ENCODE assay signal across 27 cellular contexts in the genomic region with DNA sequence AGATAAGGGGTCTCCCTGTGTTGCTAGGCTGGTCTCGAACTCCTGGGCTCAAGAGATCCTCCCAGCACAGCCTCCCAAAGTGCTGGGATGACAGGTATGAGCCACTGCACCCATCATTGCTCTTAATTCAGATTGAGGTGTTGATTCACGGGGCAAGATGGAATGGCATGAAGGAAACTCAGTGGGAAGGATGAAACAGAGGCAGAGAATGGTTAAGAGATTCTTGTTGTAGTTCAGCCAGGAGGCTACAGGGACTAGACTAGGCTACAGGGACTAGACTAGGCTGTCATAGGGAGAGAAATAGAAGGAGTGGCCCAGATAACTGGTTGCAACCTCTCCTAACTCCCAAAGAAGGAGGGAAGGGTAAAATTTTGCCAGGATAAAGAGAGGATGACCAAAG. TPM values are rescaled to one million over a fixed set of nuclear protein-coding genes. Genes with fewer than 3 reads are reported as not detected.
DNase-seq lines count a peak whose midpoint lies in the region; ATAC-seq and TF ChIP-seq lines count a peak whose summit lies in the region.
"Had no signal": no experiment of that assay in that cellular context is flagged by ENCODE, and none has a peak within 500 bp of the region (broad histone marks: within the 10 kb centered on the region; RNA-seq: fewer than 3 reads in every experiment).

No MANE protein-coding gene starts in this region.

- H3K36me3 ChIP-seq in mammary epithelial cell (ENCODE audit: insufficient read depth, low read length) = no peaks in the 10 kb centered on the region
- no peaks in the 10 kb centered on the region for H3K36me3 ChIP-seq in breast epithelium
- H3K36me3 ChIP-seq in esophagus muscularis mucosa = no peaks in the 10 kb centered on the region
- H3K36me3 ChIP-seq: BLaER1 treated with 17β-estradiol and CSF1 and Interleukin-3, amounts not matched to agents 10 nM and 100 nM; SJSA1 had no signal

- H3K4me1 Mint-ChIP-seq in activated T-helper 17 cell treated with anti-CD3 and anti-CD28 coated beads, Interleukin-2, amount 50 U/mL, for 72 hours = peaks cover 30% of the 10 kb centered on the region
- H3K4me1 Mint-ChIP-seq: IgD-negative memory B cell had no signal

- 100% methylated on average over 1 of the region's 2 CpGs for WGBS in mammary epithelial cell (ENCODE audit: low coverage, missing lambda C conversion rate)
- WGBS in esophagus muscularis mucosa = 91% methylated on average over 2 of the region's 2 CpGs

- no peak for DNase-seq in mammary epithelial cell
- DNase-seq in breast epithelium (ENCODE audit: low spot score in 2 of 2) = no peak
- peak; percentile 42 for DNase-seq in esophagus muscularis mucosa (ENCODE audit: extremely low spot score)
- no peak for DNase-seq in AG08396 (ENCODE audit: low spot score)
- DNase-seq: AML-193; CD4-positive, alpha-beta T cell; DMS53; H9; NCI-H1048; NCI-H1417; NCI-H1694; NCI-H2029 treated with DMSO at 0.1 percent for 48 hours; NCI-H446 treated with DMSO at 0.1 percent for 48 hours; NCI-H526; NCI-H82; PC-9; Right ventricle myocardium superior had no signal

- BruUV-seq in mammary epithelial cell (replicated peaks; lab: Mats Ljungman, UMichigan) = no TSS peak

- CTCF ChIA-PET in mammary epithelial cell (lab: Charles Lee; ENCODE audit: low non-redundant PET) = no interaction called here

- H3K9me3 Mint-ChIP-seq in activated T-helper 17 cell treated with anti-CD3 and anti-CD28 coated beads, Interleukin-2, amount 50 U/mL, for 72 hours = peaks cover 3% of the 10 kb centered on the region
- H3K9me3 Mint-ChIP-seq: CD4-positive, alpha-beta T cell; GM23338; H9; IgD-negative memory B cell had no signal

- no peaks in the 10 kb centered on the region for H3K79me2 ChIP-seq in mammary epithelial cell (ENCODE audit: insufficient read depth, low read length)

- H3K27ac Mint-ChIP-seq in activated T-helper 17 cell treated with anti-CD3 and anti-CD28 coated beads, Interleukin-2, amount 50 U/mL, for 72 hours = peak overlapping the region; percentile 98
- H3K27ac Mint-ChIP-seq: CD4-positive, alpha-beta T cell; GM23338; H9; IgD-negative memory B cell had no signal

- H3K4me1 ChIP-seq in mammary epithelial cell (ENCODE audit: insufficient read depth, low read length) (peaks cover 46% of the 10 kb centered on the region), breast epithelium (no peaks in the 10 kb centered on the region), esophagus muscularis mucosa (peaks cover 0 to 3% (median 0%) of the 10 kb centered on the region in 4 donors)
- H3K4me1 ChIP-seq: BLaER1 treated with 17β-estradiol and CSF1 and Interleukin-3, amounts not matched to agents 10 nM and 100 nM had no signal

- H2AFZ ChIP-seq in mammary epithelial cell (ENCODE audit: low read depth, low read length) = peak overlapping the region; percentile 25
- H2AFZ ChIP-seq: GM23338, PC-9 had no signal

- H3K36me3 Mint-ChIP-seq in activated T-helper 17 cell treated with anti-CD3 and anti-CD28 coated beads, Interleukin-2, amount 50 U/mL, for 72 hours (ENCODE audit: low read depth) = peaks cover 6% of the 10 kb centered on the region
- H3K36me3 Mint-ChIP-seq: IgD-negative memory B cell had no signal

- no peak overlapping the region for H3K4me3 ChIP-seq in mammary epithelial cell (replicated peaks in 1 of 3; ENCODE audit: insufficient read depth in 1 of 3, low read depth in 2 of 3, low read length in 3 of 3)
- no peak overlapping the region for H3K4me3 ChIP-seq in breast epithelium
- no peak overlapping the region for H3K4me3 ChIP-seq in esophagus muscularis mucosa
- H3K4me3 ChIP-seq: BLaER1 treated with 17β-estradiol and CSF1 and Interleukin-3, amounts not matched to agents 10 nM and 100 nM; GM23338; PC-9; SJSA1 had no signal

- peak overlapping the region; percentile 80 for H3K4me3 Mint-ChIP-seq in activated T-helper 17 cell treated with anti-CD3 and anti-CD28 coated beads, Interleukin-2, amount 50 U/mL, for 72 hours
- H3K4me3 Mint-ChIP-seq: CD4-positive, alpha-beta T cell; GM23338; H9; IgD-negative memory B cell had no signal

- H3K27me3 ChIP-seq in mammary epithelial cell (ENCODE audit: insufficient read depth, low read length) = no peaks in the 10 kb centered on the region
- H3K27me3 ChIP-seq in breast epithelium = no peaks in the 10 kb centered on the region
- H3K27me3 ChIP-seq in esophagus muscularis mucosa = peaks cover 0 to 10% (median 0%) of the 10 kb centered on the region in 4 donors
- H3K27me3 ChIP-seq: BLaER1 treated with 17β-estradiol and CSF1 and Interleukin-3, amounts not matched to agents 10 nM and 100 nM; SJSA1 had no signal

- H3K27ac ChIP-seq in mammary epithelial cell (ENCODE audit: insufficient read depth, low read depth, low read length) = peak overlapping the region; percentile 58
- H3K27ac ChIP-seq in breast epithelium = no peak overlapping the region
- no peak overlapping the region for H3K27ac ChIP-seq in esophagus muscularis mucosa (replicated peaks in 1 of 4)
- H3K27ac ChIP-seq: BLaER1 treated with 17β-estradiol and CSF1 and Interleukin-3, amounts not matched to agents 10 nM and 100 nM; PC-9; SJSA1 had no signal

- no peak overlapping the region for H3K9ac ChIP-seq in mammary epithelial cell (ENCODE audit: insufficient read depth, low read length)
- H3K9ac ChIP-seq: BLaER1 treated with 17β-estradiol and CSF1 and Interleukin-3, amounts not matched to agents 10 nM and 100 nM had no signal

- H4K20me1 ChIP-seq in mammary epithelial cell (ENCODE audit: insufficient read depth, low read length) = no peaks in the 10 kb centered on the region
- H4K20me1 ChIP-seq: BLaER1 treated with 17β-estradiol and CSF1 and Interleukin-3, amounts not matched to agents 10 nM and 100 nM had no signal

- no peak for TF ChIP-seq POLR2A in breast epithelium (IDR thresholded peaks at IDR 0.05)
- no peak for TF ChIP-seq POLR2A in esophagus muscularis mucosa (IDR thresholded peaks at IDR 0.05; ENCODE audit: low read depth)

- no peak for TF ChIP-seq EP300 in esophagus muscularis mucosa (IDR thresholded peaks at IDR 0.05)

- TF ChIP-seq CTCF in mammary epithelial cell (conservative IDR thresholded peaks at IDR 0.05 in 1 of 2, IDR thresholded peaks at IDR 0.05 in 1 of 2; ENCODE audit: extremely low read depth in 1 of 2, insufficient read depth in 1 of 2, low read depth in 1 of 2, low read length in 2 of 2) (no peak), breast epithelium (IDR thresholded peaks at IDR 0.05) (no peak), esophagus muscularis mucosa (IDR thresholded peaks at IDR 0.05) (no peak)

- in situ Hi-C loops in mammary epithelial cell (cut with MboI; ENCODE audit: low sequenced_read_pairs in 2 of 2) = loop anchor here in 1 of 2 donors (5.0 kb wide), 1 partner anchor 47 kb away; a partner anchor contains a TSS

- no peak for ATAC-seq in activated T-helper 17 cell treated with anti-CD3 and anti-CD28 coated beads, Interleukin-2, amount 50 U/mL, for 72 hours (replicated peaks)
- no peak for ATAC-seq in HG02970 (IDR thresholded peaks at IDR 0.05; ENCODE audit: low FRiP score, unreplicated experiment)
- no peak for ATAC-seq in HG02852 (IDR thresholded peaks at IDR 0.05; ENCODE audit: unreplicated experiment)
- ATAC-seq: GM23338 had no signal

- peaks cover 3% of the 10 kb centered on the region for H3K27me3 Mint-ChIP-seq in activated T-helper 17 cell treated with anti-CD3 and anti-CD28 coated beads, Interleukin-2, amount 50 U/mL, for 72 hours
- H3K27me3 Mint-ChIP-seq: CD4-positive, alpha-beta T cell had no signal

- intact Hi-C loops in mammary epithelial cell (cut with micrococcal nuclease) = loop anchor here (5.0 to 10.0 kb wide), 2 partner anchors 250 to 342 kb away; a partner anchor contains a TSS
- intact Hi-C loops in breast epithelium (cut with DNase I; ENCODE audit: low total_unique reads) = no loop called here
- intact Hi-C loops in esophagus muscularis mucosa (cut with DNase I) = no loop called here

- H3K4me2 ChIP-seq in mammary epithelial cell (ENCODE audit: insufficient read depth, low read depth, low read length) = no peak overlapping the region
- H3K4me2 ChIP-seq: BLaER1 treated with 17β-estradiol and CSF1 and Interleukin-3, amounts not matched to agents 10 nM and 100 nM; GM23338; PC-9 had no signal

- H3K9me3 ChIP-seq in mammary epithelial cell (replicated peaks; ENCODE audit: insufficient read depth, low read length) = no peaks in the 10 kb centered on the region
- H3K9me3 ChIP-seq in breast epithelium = no peaks in the 10 kb centered on the region
- H3K9me3 ChIP-seq in esophagus muscularis mucosa = no peaks in the 10 kb centered on the region
- H3K9me3 ChIP-seq: SJSA1 had no signal

- dilution Hi-C loops in mammary epithelial cell (cut with HindIII; ENCODE audit: low sequenced_read_pairs) = loop anchor here (25.0 kb wide), 1 partner anchor 452 kb away; no protein-coding TSS in a partner anchor

RNA-seq across cellular contexts. Expression of a gene that starts 48.0 kb away (rescaled TPM):
- 1 to 10 TPM; 2.3 to 3.4 TPM for total RNA-seq in mammary epithelial cell
- 1.3 TPM for polyA plus RNA-seq in mammary epithelial cell
- 2.2 TPM for polyA minus RNA-seq in mammary epithelial cell
- 1 to 10 TPM; 1.6 to 4.2 (median 1.6) TPM for total RNA-seq in breast epithelium
- total RNA-seq in activated T-helper 17 cell treated with anti-CD3 and anti-CD28 coated beads, Interleukin-2, amount 50 U/mL, for 72 hours = 1 to 10 TPM; 4.7 to 5.1 TPM
- total RNA-seq in esophagus muscularis mucosa = 1 to 10 TPM in 1 of 4 donors, under 1 TPM in 3; 0.65 to 1.1 (median 0.75) TPM

RNA-seq across cellular contexts. Expression of a gene that starts 48.4 kb away (rescaled TPM):
- total RNA-seq in mammary epithelial cell = under 1 TPM; under 0.01 to 0.24 TPM
- polyA plus RNA-seq in mammary epithelial cell = not detected
- not detected for polyA minus RNA-seq in mammary epithelial cell
- not detected for total RNA-seq in breast epithelium
- under 1 TPM in 1 of 2 donors, not detected in 1; 0.45 TPM for total RNA-seq in activated T-helper 17 cell treated with anti-CD3 and anti-CD28 coated beads, Interleukin-2, amount 50 U/mL, for 72 hours
- under 1 TPM in 1 of 4 donors, not detected in 3; 0.17 TPM for total RNA-seq in esophagus muscularis mucosa
- total RNA-seq: A172; CD4-positive, alpha-beta T cell; Daoy; G401; GM23338; H9; Right ventricle myocardium superior; SJSA1 had no signal
